ENCODE assay signal across 12 cellular contexts in genomic region chr17:10013360-10014112, GRCh38.
DNase-seq lines count a peak whose midpoint lies in the region; ATAC-seq and TF ChIP-seq lines count a peak whose summit lies in the region.
"Had no signal": no experiment of that assay in that cellular context is flagged by ENCODE, and none has a peak within 500 bp of the region (broad histone marks: within the 10 kb centered on the region; RNA-seq: fewer than 3 reads in every experiment).

No MANE protein-coding gene starts in this region.

- peak; percentile 6 for DNase-seq in SW480 (ENCODE audit: low spot score)
- no peak for DNase-seq in spleen
- DNase-seq in OCI-M1 (lab: John Stamatoyannopoulos, UW) = no peak
- no peak for DNase-seq in T-helper 2 cell treated with Interferon-gamma antibody and Interleukin-4, amounts not matched to agents 5 μg/mL and 100 μg/mL, for 36 hours (ENCODE audit: low spot score)
- DNase-seq in activated T-cell treated with anti-CD3 and anti-CD28 coated beads, Interleukin-2, amount 50 U/mL, for 1 hour = no peak
- no peak for DNase-seq in ACHN
- DNase-seq: NCI-H524 treated with DMSO at 0.1 percent for 48 hours, pancreas, thyroid gland had no signal

- no peaks in the 10 kb centered on the region for H3K36me3 Mint-ChIP-seq in T-helper 2 cell treated with Interferon-gamma antibody and Interleukin-4, amounts not matched to agents 5 μg/mL and 100 μg/mL, for 36 hours (ENCODE audit: low read depth)

- no peak overlapping the region for H3K4me3 Mint-ChIP-seq in T-helper 2 cell treated with Interferon-gamma antibody and Interleukin-4, amounts not matched to agents 5 μg/mL and 100 μg/mL, for 36 hours

- no peaks in the 10 kb centered on the region for H3K36me3 ChIP-seq in spleen
- H3K36me3 ChIP-seq: pancreas, thyroid gland had no signal

- intact Hi-C loops in spleen (cut with DNase I; ENCODE audit: low total_unique reads) = no loop called here

- in situ Hi-C loops in ACHN (cut with HindIII; ENCODE audit: low pct_ligation_motif_present, low pct_unique_long_range_greater_than_20kb, low sequenced_read_pairs) = no loop called here

- no peak for TF ChIP-seq CTCF in spleen (IDR thresholded peaks at IDR 0.05 in 8 of 11, conservative IDR thresholded peaks at IDR 0.05 in 3 of 11)

- ATAC-seq in GM18907 (IDR thresholded peaks at IDR 0.05; ENCODE audit: unreplicated experiment) = peak; percentile 87
- ATAC-seq in HG02852 (IDR thresholded peaks at IDR 0.05; ENCODE audit: unreplicated experiment) = peak; percentile 79

- no peaks in the 10 kb centered on the region for H3K27me3 ChIP-seq in spleen (replicated peaks in 1 of 7)
- H3K27me3 ChIP-seq: esophagus muscularis mucosa, pancreas, thyroid gland had no signal

- H3K27ac ChIP-seq in spleen = peak overlapping the region; percentile 44 to 88 (median 80)
- H3K27ac ChIP-seq: thyroid gland had no signal

- H3K4me1 ChIP-seq in spleen = peaks cover 27 to 81% (median 52%) of the 10 kb centered on the region in 6 donors
- H3K4me1 ChIP-seq: pancreas, thyroid gland had no signal

- no peaks in the 10 kb centered on the region for H3K9me3 ChIP-seq in spleen
- H3K9me3 ChIP-seq: esophagus muscularis mucosa, pancreas, thyroid gland had no signal

- no peaks in the 10 kb centered on the region for H3K27me3 Mint-ChIP-seq in T-helper 2 cell treated with Interferon-gamma antibody and Interleukin-4, amounts not matched to agents 5 μg/mL and 100 μg/mL, for 36 hours (ENCODE audit: low read depth)

- WGBS in spleen, 5 donors = 32 to 50% (median 42%) methylated on average over 9 of the region's 9 CpGs

- H3K9me3 Mint-ChIP-seq in T-helper 2 cell treated with Interferon-gamma antibody and Interleukin-4, amounts not matched to agents 5 μg/mL and 100 μg/mL, for 36 hours = no peaks in the 10 kb centered on the region

- no peak overlapping the region for H3K27ac Mint-ChIP-seq in T-helper 2 cell treated with Interferon-gamma antibody and Interleukin-4, amounts not matched to agents 5 μg/mL and 100 μg/mL, for 36 hours

- no peak for TF ChIP-seq POLR2A in spleen (IDR thresholded peaks at IDR 0.05)

- H3K4me3 ChIP-seq in spleen = no peak overlapping the region
- H3K4me3 ChIP-seq: esophagus muscularis mucosa, pancreas, thyroid gland had no signal

- no peaks in the 10 kb centered on the region for H3K4me1 Mint-ChIP-seq in T-helper 2 cell treated with Interferon-gamma antibody and Interleukin-4, amounts not matched to agents 5 μg/mL and 100 μg/mL, for 36 hours (ENCODE audit: low read depth)
